14 cellular contexts compared by ENCODE assay signal in genomic region chr3:117193390-117193789, GRCh38.
A peak's percentile ranks its signal among the peaks of the same experiment; 100 is the strongest.
DNase-seq lines count a peak whose midpoint lies in the region; ATAC-seq and TF ChIP-seq lines count a peak whose summit lies in the region.
"Had no signal": no experiment of that assay in that cellular context is flagged by ENCODE, and none has a peak within 500 bp of the region (broad histone marks: within the 10 kb centered on the region; RNA-seq: fewer than 3 reads in every experiment).

No MANE protein-coding gene starts in this region.

- H3K27me3 ChIP-seq in AG04450 (ENCODE audit: control insufficient read depth, insufficient read depth, low read length) (no peaks in the 10 kb centered on the region), foreskin keratinocyte (no peaks in the 10 kb centered on the region)

- DNase-seq in AG04450 (ENCODE audit: low read depth, low spot score), result no peak
- peak; percentile 10 for DNase-seq in ELR (ENCODE audit: low read depth)
- DNase-seq in OCI-M1 (lab: John Stamatoyannopoulos, UW), result peak; percentile 47
- DNase-seq in foreskin keratinocyte, result no peak
- no peak for DNase-seq in NCI-H446 (lab: John Stamatoyannopoulos, UW)
- no peak for DNase-seq in H4 (ENCODE audit: low spot score)
- DNase-seq in AG08396 (ENCODE audit: low spot score), result no peak
- no peak for DNase-seq in LoVo (ENCODE audit: low spot score)
- DNase-seq: activated CD8-positive, alpha-beta memory T cell treated with anti-CD3 and anti-CD28 coated beads, Interleukin-2, amount 50 U/mL, for 48 hours; CD4-positive, CD25-positive, alpha-beta regulatory T cell; NCI-H446 treated with DMSO at 0.1 percent for 48 hours; occipital lobe had no signal

- TF ChIP-seq CTCF in AG04450 (IDR thresholded peaks at IDR 0.05; ENCODE audit: low read depth, low read length), result peak; percentile 49
- TF ChIP-seq CTCF in foreskin keratinocyte (conservative IDR thresholded peaks at IDR 0.05), result peak; percentile 37

- H3K27ac ChIP-seq in AG04450 (ENCODE audit: low read depth, low read length), result no peak overlapping the region
- H3K27ac ChIP-seq in foreskin keratinocyte, result no peak overlapping the region

- no peak for ATAC-seq in foreskin keratinocyte
- ATAC-seq: HepG2, Right ventricle myocardium inferior had no signal

- no peaks in the 10 kb centered on the region for H3K9me3 ChIP-seq in AG04450 (ENCODE audit: control insufficient read depth, insufficient read depth, low read length)

- POLR2A ChIA-PET in AG04450 (lab: Yijun Ruan, JAX), result no interaction called here

- CTCF ChIA-PET in AG04450 (lab: Charles Lee), result interaction anchor here (1.5 to 1.6 kb wide), 2 partner anchors 9 to 134 kb away, joined by 4 to 8 read pairs; no protein-coding TSS in a partner anchor

- H3K4me1 ChIP-seq in foreskin keratinocyte, result no peaks in the 10 kb centered on the region

- no peak overlapping the region for H3K4me3 ChIP-seq in AG04450 (ENCODE audit: low read depth, low read length)

Comparison
In these comparisons a context has a peak if more than half of its experiments do, and no peak if none do; other contexts are left out.
1. DNase-seq: peak in ELR (single experiment) and OCI-M1 (single experiment); none in AG04450 (single experiment), foreskin keratinocyte (0 of 2), NCI-H446 (0 of 2), H4 (single experiment), AG08396 (single experiment) and LoVo (single experiment).